In the genomic region with DNA sequence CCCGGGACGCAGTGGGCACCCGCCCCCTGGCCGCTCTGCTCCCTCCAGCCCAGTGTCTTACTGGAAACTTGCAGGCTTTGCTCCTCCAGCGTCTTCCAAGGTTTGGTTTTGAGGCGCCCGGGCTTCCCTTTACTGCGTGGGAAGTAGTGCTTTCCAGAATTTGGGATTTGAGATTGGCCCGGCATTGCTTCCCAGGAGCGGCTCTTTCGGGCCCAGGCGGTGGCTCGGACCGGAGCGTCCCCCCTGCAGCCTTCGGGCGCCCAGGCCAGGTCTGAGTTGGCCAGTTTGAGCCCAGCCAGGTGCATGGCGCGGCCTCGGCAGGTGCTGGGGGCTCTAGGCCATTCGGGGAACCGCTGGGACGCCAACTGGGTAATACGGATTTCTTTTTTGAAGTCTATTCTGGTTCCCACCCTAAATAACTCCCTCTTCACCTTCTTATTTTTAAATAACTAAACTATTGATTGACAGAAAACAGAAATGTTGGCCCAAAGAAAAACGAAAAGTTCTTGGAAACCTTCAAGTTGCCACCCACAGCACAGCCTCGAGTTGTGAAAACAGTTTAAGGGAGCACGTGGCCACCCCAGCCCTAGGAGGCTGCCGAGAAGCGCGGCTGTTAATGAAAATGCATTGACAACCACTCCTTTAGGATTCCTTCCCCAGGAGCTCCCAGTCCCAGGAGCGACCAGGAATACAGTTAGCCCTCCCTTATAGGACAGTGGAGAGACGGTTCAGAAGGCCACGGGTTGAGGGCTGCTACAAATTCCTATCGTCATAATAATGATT, we compare ENCODE assay signal across 8 cellular contexts. TPM values are rescaled to one million over a fixed set of nuclear protein-coding genes. Genes with fewer than 3 reads are reported as not detected.
DNase-seq lines count a peak whose midpoint lies in the region; ATAC-seq and TF ChIP-seq lines count a peak whose summit lies in the region.

No MANE protein-coding gene starts in this region.

- no peak overlapping the region for H3K27ac Mint-ChIP-seq in activated CD4-positive, alpha-beta T cell treated with anti-CD3 and anti-CD28 coated beads, Interleukin-2, amount 10 ng/mL, durations not matched to agents 24 days and 14 days
- peak overlapping the region; percentile 65 for H3K27ac Mint-ChIP-seq in activated naive CD8-positive, alpha-beta T cell treated with anti-CD3 and anti-CD28 coated beads, Interleukin-2, amount 10 ng/mL, durations not matched to agents 7 days and 5 days

- no peak for TF ChIP-seq CTCF in lower leg skin (IDR thresholded peaks at IDR 0.05)

- peaks cover 0 to 15% (median 3%) of the 10 kb centered on the region in 5 donors for H3K27me3 ChIP-seq in subcutaneous abdominal adipose tissue (ENCODE audit: control insufficient read depth in 5 of 5, insufficient read depth in 4 of 5, low read length in 5 of 5)
- no peaks in the 10 kb centered on the region for H3K27me3 ChIP-seq in SJCRH30

- no peaks in the 10 kb centered on the region for H3K9me3 Mint-ChIP-seq in activated CD4-positive, alpha-beta T cell treated with anti-CD3 and anti-CD28 coated beads, Interleukin-2, amount 10 ng/mL, durations not matched to agents 24 days and 14 days
- no peaks in the 10 kb centered on the region for H3K9me3 Mint-ChIP-seq in activated naive CD8-positive, alpha-beta T cell treated with anti-CD3 and anti-CD28 coated beads, Interleukin-2, amount 10 ng/mL, durations not matched to agents 7 days and 5 days

- intact Hi-C loops in activated CD4-positive, alpha-beta T cell treated with anti-CD3 and anti-CD28 coated beads, Interleukin-2, amount 10 ng/mL, durations not matched to agents 24 days and 14 days (cut with micrococcal nuclease), result no loop called here
- intact Hi-C loops in lower leg skin (cut with DNase I; ENCODE audit: low total_unique reads), result loop anchor here (10.0 kb wide), 1 partner anchor 593 kb away; no protein-coding TSS in a partner anchor

- H3K27ac ChIP-seq in subcutaneous abdominal adipose tissue (ENCODE audit: low read depth, low read length) (no peak overlapping the region), SJCRH30 (no peak overlapping the region)

- no peak for ATAC-seq in activated naive CD8-positive, alpha-beta T cell treated with anti-CD3 and anti-CD28 coated beads, Interleukin-2, amount 10 ng/mL, durations not matched to agents 7 days and 5 days (ENCODE audit: low read depth)

- TF ChIP-seq POLR2A in lower leg skin (IDR thresholded peaks at IDR 0.05), result no peak

- H3K9ac ChIP-seq in subcutaneous abdominal adipose tissue (ENCODE audit: low read length in 5 of 5), result no peak overlapping the region

- peaks cover 11% of the 10 kb centered on the region for H3K4me1 Mint-ChIP-seq in activated CD4-positive, alpha-beta T cell treated with anti-CD3 and anti-CD28 coated beads, Interleukin-2, amount 10 ng/mL, durations not matched to agents 24 days and 14 days
- H3K4me1 Mint-ChIP-seq in activated naive CD8-positive, alpha-beta T cell treated with anti-CD3 and anti-CD28 coated beads, Interleukin-2, amount 10 ng/mL, durations not matched to agents 7 days and 5 days, result peaks cover 24% of the 10 kb centered on the region

- H3K27me3 Mint-ChIP-seq in activated CD4-positive, alpha-beta T cell treated with anti-CD3 and anti-CD28 coated beads, Interleukin-2, amount 10 ng/mL, durations not matched to agents 24 days and 14 days, result peaks cover 42% of the 10 kb centered on the region
- peaks cover 16% of the 10 kb centered on the region for H3K27me3 Mint-ChIP-seq in activated naive CD8-positive, alpha-beta T cell treated with anti-CD3 and anti-CD28 coated beads, Interleukin-2, amount 10 ng/mL, durations not matched to agents 7 days and 5 days

- H3K4me3 ChIP-seq in lower leg skin (ENCODE audit: low read depth, poor library complexity, severe bottlenecking), result peak overlapping the region; percentile 10
- H3K4me3 ChIP-seq in subcutaneous abdominal adipose tissue (ENCODE audit: low read depth in 1 of 5, low read length in 5 of 5), result peak overlapping the region; percentile 32 to 67 (median 48)
- H3K4me3 ChIP-seq in SJCRH30, result no peak overlapping the region

- no peaks in the 10 kb centered on the region for H3K36me3 Mint-ChIP-seq in activated CD4-positive, alpha-beta T cell treated with anti-CD3 and anti-CD28 coated beads, Interleukin-2, amount 10 ng/mL, durations not matched to agents 24 days and 14 days (ENCODE audit: low read depth)
- no peaks in the 10 kb centered on the region for H3K36me3 Mint-ChIP-seq in activated naive CD8-positive, alpha-beta T cell treated with anti-CD3 and anti-CD28 coated beads, Interleukin-2, amount 10 ng/mL, durations not matched to agents 7 days and 5 days

- DNase-seq in activated CD4-positive, alpha-beta T cell treated with anti-CD3 and anti-CD28 coated beads, Interleukin-2, amount 10 ng/mL, durations not matched to agents 24 days and 14 days, result no peak
- no peak for DNase-seq in activated CD4-positive, alpha-beta T cell treated with anti-CD3 and anti-CD28 coated beads for 4 hours
- no peak for DNase-seq in activated naive CD8-positive, alpha-beta T cell treated with anti-CD3 and anti-CD28 coated beads, Interleukin-2, amount 10 ng/mL, durations not matched to agents 7 days and 5 days
- DNase-seq in lower leg skin (ENCODE audit: low spot score in 2 of 2) (no peak), NCI-H510A (lab: John Stamatoyannopoulos, UW) (no peak), HT-29 (ENCODE audit: low spot score) (no peak), SJCRH30 (no peak)

- H3K4me1 ChIP-seq in subcutaneous abdominal adipose tissue (ENCODE audit: control insufficient read depth in 5 of 5, insufficient read depth in 5 of 5, low read length in 5 of 5), result peaks cover 0 to 35% (median 25%) of the 10 kb centered on the region in 5 donors
- H3K4me1 ChIP-seq in SJCRH30, result no peaks in the 10 kb centered on the region

- 30 to 33% methylated on average over 23 to 30 of the region's 34 CpGs for WGBS in lower leg skin, 2 donors

- H3K4me3 Mint-ChIP-seq in activated CD4-positive, alpha-beta T cell treated with anti-CD3 and anti-CD28 coated beads, Interleukin-2, amount 10 ng/mL, durations not matched to agents 24 days and 14 days, result peak overlapping the region; percentile 73
- peak overlapping the region; percentile 77 for H3K4me3 Mint-ChIP-seq in activated naive CD8-positive, alpha-beta T cell treated with anti-CD3 and anti-CD28 coated beads, Interleukin-2, amount 10 ng/mL, durations not matched to agents 7 days and 5 days

- H3K36me3 ChIP-seq in subcutaneous abdominal adipose tissue (ENCODE audit: control insufficient read depth in 5 of 5, insufficient read depth in 5 of 5, low read length in 5 of 5), result no peaks in the 10 kb centered on the region
- no peaks in the 10 kb centered on the region for H3K36me3 ChIP-seq in SJCRH30

- POLR2A ChIA-PET in activated naive CD8-positive, alpha-beta T cell treated with anti-CD3 and anti-CD28 coated beads, Interleukin-2, amount 10 ng/mL, durations not matched to agents 7 days and 5 days (lab: Charles Lee), result interaction anchor here (0.6 to 3.0 kb wide), 7 partner anchors 11 to 274 kb away, joined by 3 to 31 read pairs (median 4); partner anchors contain the start of gene TMEM18

- H3K9me3 ChIP-seq in subcutaneous abdominal adipose tissue (ENCODE audit: control insufficient read depth in 5 of 5, low read length in 5 of 5) (no peaks in the 10 kb centered on the region), SJCRH30 (replicated peaks) (0 out of 2 replicates have a peak, but pooled peaks cover 4% of the 10 kb centered on the region)

RNA-seq across cellular contexts. Expression of gene SNTG2, which starts 0.8 kb away (rescaled TPM):
- 0.14 TPM in 1 of 2 replicates, not detected in the other for total RNA-seq in activated CD4-positive, alpha-beta T cell treated with anti-CD3 and anti-CD28 coated beads, Interleukin-2, amount 10 ng/mL, durations not matched to agents 24 days and 14 days
- 1 to 10 TPM; 2.9 to 3.5 TPM for total RNA-seq in activated naive CD8-positive, alpha-beta T cell treated with anti-CD3 and anti-CD28 coated beads, Interleukin-2, amount 10 ng/mL, durations not matched to agents 7 days and 5 days
- total RNA-seq in lower leg skin, result 10 to 100 TPM in 2 of 4 donors, 1 to 10 TPM in 2; 1.4 to 15.3 (median 6.3) TPM
- not detected in 2 replicates for total RNA-seq in HT-29 (2014; rRNA removed; shearing (Covaris generic))
- total RNA-seq in SJCRH30 (2014; rRNA removed; shearing (Covaris generic)), result 0.41 TPM in 1 of 2 replicates, not detected in the other
